ENCODE assay signal across 8 cellular contexts in genomic region chr5:43019615-43020293, GRCh38. TPM values are rescaled to one million over a fixed set of nuclear protein-coding genes. Genes with fewer than 3 reads are reported as not detected.
A peak's percentile ranks its signal among the peaks of the same experiment; 100 is the strongest.
DNase-seq lines count a peak whose midpoint lies in the region; ATAC-seq and TF ChIP-seq lines count a peak whose summit lies in the region.

No MANE protein-coding gene starts in this region.

- peak; percentile 11 to 55 (median 36) for TF ChIP-seq CTCF in heart left ventricle (IDR thresholded peaks at IDR 0.05)

- ATAC-seq in heart left ventricle: peak in 3 of 4 donors; percentile 45 to 51 (median 51)
- ATAC-seq in sciatic nerve: peak; percentile 57

- H3K9me3 ChIP-seq in heart left ventricle: no peaks in the 10 kb centered on the region

- intact Hi-C loops in heart left ventricle (cut with DNase I) (loop anchor here in 4 of 10 donors (1.0 to 2.0 kb wide), 5 partner anchors 17 to 27 kb away; partner anchors contain the start of gene ANXA2R (in 1 of the 4)), sciatic nerve (cut with DNase I) (loop anchor here (2.0 kb wide), 1 partner anchor 23 kb away; no protein-coding TSS in a partner anchor)

- WGBS in heart left ventricle, 4 donors: 7 to 14% (median 11%) methylated on average over 36 of the region's 36 CpGs

- H3K36me3 ChIP-seq in heart left ventricle: no peaks in the 10 kb centered on the region

- peak overlapping the region; percentile 42 to 73 (median 63) for H3K4me3 ChIP-seq in heart left ventricle

- DNase-seq in GF-D8 (lab: John Stamatoyannopoulos, UW) (peak; percentile 72), H4 (ENCODE audit: low spot score) (peak; percentile 94), LoVo (ENCODE audit: low spot score) (peak; percentile 94), heart left ventricle (peak in 4 of 5 donors; percentile 64 to 74 (median 70)), sciatic nerve (ENCODE audit: low spot score) (no peak), Ammon's horn (ENCODE audit: low spot score) (no peak)
- DNase-seq in activated gamma-delta T cell treated with anti-CD3 and anti-CD28 coated beads, Interleukin-2, amount 50 U/mL, for 16 hours (ENCODE audit: low read depth): peak; percentile 78

- TF ChIP-seq POLR2A in Raji (IDR thresholded peaks at IDR 0.05; ENCODE audit: insufficient read depth, low read depth, low read length) (peak; percentile 29; the same call in 1 of the 2 replicates), heart left ventricle (IDR thresholded peaks at IDR 0.05) (no peak)

- peak overlapping the region; percentile 75 to 99 (median 94) for H3K27ac ChIP-seq in heart left ventricle

- H3K27me3 ChIP-seq in heart left ventricle: peaks cover 0 to 94% (median 23%) of the 10 kb centered on the region in 9 donors

- peaks cover 0 to 44% (median 9%) of the 10 kb centered on the region in 12 donors for H3K4me1 ChIP-seq in heart left ventricle

RNA-seq across cellular contexts. Expression of gene ANXA2R, which starts 20.4 kb away (rescaled TPM):
- total RNA-seq in H4 (2014; rRNA removed; shearing (Covaris generic)): 4.5 TPM in 2 replicates
- total RNA-seq in heart left ventricle: 1 to 10 TPM in 7 of 9 donors, under 1 TPM in 2; 0.49 to 2.4 (median 1.4) TPM
- polyA plus RNA-seq in heart left ventricle: 1 to 10 TPM; 1.1 to 2.0 TPM
- total RNA-seq in sciatic nerve: 5.7 TPM

Comparison
In these comparisons a context has a peak if more than half of its experiments do, and no peak if none do; other contexts are left out.
1. DNase-seq: peak in GF-D8 (single experiment), H4 (single experiment), LoVo (single experiment), activated gamma-delta T cell treated with anti-CD3 and anti-CD28 coated beads, Interleukin-2, amount 50 U/mL, for 16 hours (single experiment) and heart left ventricle (4 of 5); none in sciatic nerve (single experiment) and Ammon's horn (single experiment).